Comparison of ENCODE assay signal across 1 cellular context in genomic region chr22:17781319-17782031, GRCh38.
TF ChIP-seq lines count a peak whose summit lies in the region.

No MANE protein-coding gene starts in this region.

TF ChIP-seq in HepG2, 621 proteins besides CTCF, POLR2A, EP300 and RAD21 (continued from another document and continues in another):
- TF ChIP-seq ZNF768 (CRISPR knock-in tag; IDR thresholded peaks at IDR 0.05) (peak; percentile 24; the same call in 1 of the 2 replicates), PATZ1 (CRISPR knock-in tag; IDR thresholded peaks at IDR 0.05) (peak; percentile 61; the same call in 1 of the 2 replicates), AGO1 (IDR thresholded peaks at IDR 0.05; ENCODE audit: low read depth, low read length, poor library complexity, severe bottlenecking) (peak; percentile 38), MAZ (IDR thresholded peaks at IDR 0.05; ENCODE audit: borderline replicate concordance, low read depth, low read length) (0 out of 2 replicates have a peak, but pooled peaks have one; percentile 43), MAZ (CRISPR knock-in tag; IDR thresholded peaks at IDR 0.05; ENCODE audit: low read depth) (no peak), FLYWCH1 (CRISPR knock-in tag; IDR thresholded peaks at IDR 0.05) (no peak), RXRB (CRISPR knock-in tag; IDR thresholded peaks at IDR 0.05; ENCODE audit: borderline replicate concordance) (0 out of 2 replicates have a peak, but pooled peaks have one; percentile 21), PHF20 (CRISPR knock-in tag; IDR thresholded peaks at IDR 0.05) (0 out of 2 replicates have a peak, but pooled peaks have one; percentile 25), FOSL1 (CRISPR knock-in tag; IDR thresholded peaks at IDR 0.05; ENCODE audit: borderline replicate concordance) (no peak), BRF2 (CRISPR knock-in tag; IDR thresholded peaks at IDR 0.05) (no peak), ZMAT3 (CRISPR knock-in tag; conservative IDR thresholded peaks at IDR 0.05) (no peak), IRX3 (CRISPR knock-in tag; IDR thresholded peaks at IDR 0.05; ENCODE audit: borderline replicate concordance, low read depth) (no peak), NFATC3 (CRISPR knock-in tag; IDR thresholded peaks at IDR 0.05) (0 out of 2 replicates have a peak, but pooled peaks have one; percentile 24), ZNF574 (CRISPR knock-in tag; IDR thresholded peaks at IDR 0.05) (peak; percentile 38), NBN (conservative IDR thresholded peaks at IDR 0.05) (no peak), GABPB1 (CRISPR knock-in tag; IDR thresholded peaks at IDR 0.05) (0 out of 2 replicates have a peak, but pooled peaks have one; percentile 18), ZNF546 (CRISPR knock-in tag; conservative IDR thresholded peaks at IDR 0.05) (no peak), ZNF34 (CRISPR knock-in tag; IDR thresholded peaks at IDR 0.05; ENCODE audit: borderline replicate concordance) (no peak), SSRP1 (CRISPR knock-in tag; IDR thresholded peaks at IDR 0.05) (0 out of 2 replicates have a peak, but pooled peaks have one; percentile 65), THAP8 (CRISPR knock-in tag; IDR thresholded peaks at IDR 0.05; ENCODE audit: borderline replicate concordance) (no peak), ZNF101 (CRISPR knock-in tag; IDR thresholded peaks at IDR 0.05; ENCODE audit: borderline replicate concordance, low read depth) (no peak), ZNF17 (CRISPR knock-in tag; IDR thresholded peaks at IDR 0.05) (no peak), CSRNP1 (CRISPR knock-in tag; IDR thresholded peaks at IDR 0.05) (no peak), SALL1 (CRISPR knock-in tag; IDR thresholded peaks at IDR 0.05) (peak; percentile 62), ZNF350 (CRISPR knock-in tag; IDR thresholded peaks at IDR 0.05; ENCODE audit: borderline replicate concordance, low read depth) (peak; percentile 43; the same call in 1 of the 2 replicates), PCBP1 (IDR thresholded peaks at IDR 0.05; ENCODE audit: borderline replicate concordance, low read depth, low read length) (0 out of 2 replicates have a peak, but pooled peaks have one; percentile 20), HMG20A (CRISPR knock-in tag; IDR thresholded peaks at IDR 0.05; ENCODE audit: borderline replicate concordance) (peak; percentile 36; the same call in 1 of the 2 replicates), ZNF556 (CRISPR knock-in tag; IDR thresholded peaks at IDR 0.05; ENCODE audit: borderline replicate concordance) (peak; percentile 58; the same call in 1 of the 2 replicates), NFE2L1 (CRISPR knock-in tag; IDR thresholded peaks at IDR 0.05; ENCODE audit: borderline replicate concordance) (0 out of 2 replicates have a peak, but pooled peaks have one; percentile 38), ZNF251 (CRISPR knock-in tag; IDR thresholded peaks at IDR 0.05) (no peak), MAFK (conservative IDR thresholded peaks at IDR 0.05 in 1 of 2, IDR thresholded peaks at IDR 0.05 in 1 of 2; ENCODE audit: low read length in 2 of 2) (0 out of 4 replicates have a peak, but pooled peaks have one; percentile 5 to 15), CEBPZ (IDR thresholded peaks at IDR 0.05; ENCODE audit: low read length) (no peak), ZBED4 (CRISPR knock-in tag; IDR thresholded peaks at IDR 0.05; ENCODE audit: borderline replicate concordance) (peak; percentile 81; the same call in 1 of the 2 replicates), ZNF788 (CRISPR knock-in tag; IDR thresholded peaks at IDR 0.05; ENCODE audit: borderline replicate concordance) (peak; percentile 64; the same call in 1 of the 2 replicates), ZNF639 (CRISPR knock-in tag; conservative IDR thresholded peaks at IDR 0.05) (peak; percentile 47; the same call in 1 of the 2 replicates), SMAD1 (CRISPR knock-in tag; IDR thresholded peaks at IDR 0.05; ENCODE audit: borderline replicate concordance, low read depth) (peak; percentile 46; the same call in 1 of the 2 replicates), KDM4B (CRISPR knock-in tag; IDR thresholded peaks at IDR 0.05) (0 out of 2 replicates have a peak, but pooled peaks have one; percentile 47), ATF6 (CRISPR knock-in tag; conservative IDR thresholded peaks at IDR 0.05) (no peak), SOX5 (CRISPR knock-in tag; IDR thresholded peaks at IDR 0.05; ENCODE audit: borderline replicate concordance) (peak; percentile 38; the same call in 1 of the 2 replicates), MYNN (CRISPR knock-in tag; IDR thresholded peaks at IDR 0.05; ENCODE audit: low read depth) (no peak)
